8 cellular contexts compared by ENCODE assay signal in genomic region chr2:174247474-174248186, GRCh38. TPM values are rescaled to one million over a fixed set of nuclear protein-coding genes. Genes with fewer than 3 reads are reported as not detected.
DNase-seq lines count a peak whose midpoint lies in the region; ATAC-seq and TF ChIP-seq lines count a peak whose summit lies in the region.

No MANE protein-coding gene starts in this region.

- no peaks in the 10 kb centered on the region for H3K9me3 Mint-ChIP-seq in CD8-positive, alpha-beta T cell
- H3K9me3 Mint-ChIP-seq in T-cell (no peaks in the 10 kb centered on the region), neural crest cell (peaks cover 4% of the 10 kb centered on the region)

- DNase-seq in CD8-positive, alpha-beta T cell: no peak
- DNase-seq in T-cell (peak in 4 of 34 experiments; percentile 2 to 17 (median 7)), fibroblast of mammary gland (ENCODE audit: low read depth) (peak; percentile 8), neural crest cell (ENCODE audit: low read depth, low spot score) (no peak), middle frontal gyrus (ENCODE audit: extremely low spot score, low spot score) (no peak)
- no peak for DNase-seq in stimulated activated CD8-positive, alpha-beta memory T cell treated with anti-CD3 and anti-CD28 coated beads, Interleukin-4, amount 100 ng/mL, for 48 hours

- ATAC-seq in CD8-positive, alpha-beta T cell: no peak
- peak; percentile 24 for ATAC-seq in GM19395 (IDR thresholded peaks at IDR 0.05; ENCODE audit: unreplicated experiment)
- ATAC-seq in HG03439 (IDR thresholded peaks at IDR 0.05; ENCODE audit: unreplicated experiment): peak; percentile 2
- no peak for ATAC-seq in T-cell (replicated peaks in 1 of 4)

- H3K27ac Mint-ChIP-seq in CD8-positive, alpha-beta T cell: peak overlapping the region; percentile 62
- peak overlapping the region in 1 of 2 donors; percentile 66 for H3K27ac Mint-ChIP-seq in T-cell
- H3K27ac Mint-ChIP-seq in neural crest cell (ENCODE audit: unreplicated experiment): peak overlapping the region; percentile 78

- peak overlapping the region; percentile 84 for H3K4me3 Mint-ChIP-seq in CD8-positive, alpha-beta T cell
- H3K4me3 Mint-ChIP-seq in T-cell (peak overlapping the region; percentile 81 to 88 (median 87)), neural crest cell (peak overlapping the region; percentile 91)

- no peaks in the 10 kb centered on the region for H3K27me3 ChIP-seq in CD8-positive, alpha-beta T cell (ENCODE audit: insufficient read depth, low read length)

- H3K4me3 ChIP-seq in CD8-positive, alpha-beta T cell (ENCODE audit: low read depth, low read length): peak overlapping the region; percentile 78
- H3K4me3 ChIP-seq in fibroblast of mammary gland (ENCODE audit: control insufficient read depth, low read depth, low read length): peak overlapping the region; percentile 77

- no peaks in the 10 kb centered on the region for H3K27me3 Mint-ChIP-seq in CD8-positive, alpha-beta T cell (ENCODE audit: low read depth)
- H3K27me3 Mint-ChIP-seq in T-cell (no peaks in the 10 kb centered on the region), neural crest cell (ENCODE audit: low read depth) (no peaks in the 10 kb centered on the region)

- POLR2A ChIA-PET in CD8-positive, alpha-beta T cell (lab: Charles Lee): interaction anchor here (1.9 kb wide), 1 partner anchor 283 kb away, joined by 5 read pairs; the partner anchor contains the start of gene SP3
- POLR2A ChIA-PET in T-cell (lab: Charles Lee): no interaction called here

- TF ChIP-seq CTCF in CD8-positive, alpha-beta T cell (IDR thresholded peaks at IDR 0.05): no peak
- TF ChIP-seq CTCF in fibroblast of mammary gland (conservative IDR thresholded peaks at IDR 0.05; ENCODE audit: control insufficient read depth, insufficient read depth, low read depth, low read length): no peak
- TF ChIP-seq CTCF in neural crest cell (conservative IDR thresholded peaks at IDR 0.05): no peak

- CTCF ChIA-PET in CD8-positive, alpha-beta T cell (lab: Charles Lee): no interaction called here
- CTCF ChIA-PET in T-cell (lab: Charles Lee): no interaction called here

- H3K27ac ChIP-seq in CD8-positive, alpha-beta T cell (ENCODE audit: low read depth, low read length): peak overlapping the region; percentile 49

- peaks cover 31% of the 10 kb centered on the region for H3K4me1 Mint-ChIP-seq in CD8-positive, alpha-beta T cell (ENCODE audit: low read depth)
- peaks cover 26 to 34% (median 33%) of the 10 kb centered on the region in 3 donors for H3K4me1 Mint-ChIP-seq in T-cell
- H3K4me1 Mint-ChIP-seq in neural crest cell: peaks cover 43% of the 10 kb centered on the region

- peaks cover 23% of the 10 kb centered on the region for H3K36me3 Mint-ChIP-seq in CD8-positive, alpha-beta T cell
- H3K36me3 Mint-ChIP-seq in T-cell (peaks cover 14% of the 10 kb centered on the region), neural crest cell (ENCODE audit: low read depth) (peaks cover 12% of the 10 kb centered on the region)

- H3K36me3 ChIP-seq in CD8-positive, alpha-beta T cell (ENCODE audit: insufficient read depth, low read length): no peaks in the 10 kb centered on the region

- H3K4me1 ChIP-seq in CD8-positive, alpha-beta T cell (ENCODE audit: insufficient read depth, low read length): peaks cover 6% of the 10 kb centered on the region

- no peaks in the 10 kb centered on the region for H3K9me3 ChIP-seq in CD8-positive, alpha-beta T cell (ENCODE audit: low read length)

- intact Hi-C loops in CD8-positive, alpha-beta T cell (cut with DNase I, micrococcal nuclease): loop anchor here (1.0 to 10.0 kb wide), 11 partner anchors 80 to 1755 kb away; partner anchors contain the start of genes SCRN3 (in 2 of the 2), ATF2 (in 1 of the 2), ATP5MC3 (in 1 of the 2) and GPR155 (in 1 of the 2)

RNA-seq across cellular contexts. Expression of gene OLA1, which starts 0.7 kb away (rescaled TPM):
- 10 to 100 TPM; 35.3 to 38.8 TPM for total RNA-seq in CD8-positive, alpha-beta T cell
- 10 to 100 TPM; 32.1 to 46.1 (median 38.1) TPM for total RNA-seq in T-cell
- total RNA-seq in neural crest cell: 166 and 170 TPM in 2 replicates

Comparison
In these comparisons a context has a peak if more than half of its experiments do, and no peak if none do; other contexts are left out.
1. ATAC-seq: peak in GM19395 (single experiment) and HG03439 (single experiment); none in CD8-positive, alpha-beta T cell (single experiment) and T-cell (0 of 4).
2. Peak in every context shown above with its lines, with median percentiles within 50 percentile points of each other: H3K4me3 Mint-ChIP-seq.